In the genomic region with DNA sequence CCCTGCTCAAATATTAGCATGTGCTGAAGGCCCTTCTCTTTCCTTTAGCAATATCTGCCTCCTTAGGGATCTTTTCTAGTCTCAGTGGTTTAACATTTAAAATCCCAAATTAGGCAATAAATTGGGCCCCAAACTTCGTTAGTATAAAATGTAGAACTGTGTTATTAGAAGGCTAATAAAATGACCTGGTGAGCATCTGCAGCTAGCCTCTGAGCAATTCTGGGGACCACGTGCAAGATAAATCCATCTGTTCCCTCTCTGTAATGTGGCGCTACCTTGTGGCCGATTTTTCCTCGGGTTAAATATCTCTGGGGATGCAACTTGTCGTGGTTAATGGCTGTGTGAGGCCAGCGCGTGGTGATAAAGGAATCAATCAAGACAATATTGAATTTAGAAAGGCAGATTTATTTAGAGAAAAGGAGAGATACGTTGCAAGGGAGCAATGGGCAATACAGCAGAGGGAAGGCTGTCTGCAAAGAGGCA, we compare ENCODE assay signal across 10 cellular contexts. TPM values are rescaled to one million over a fixed set of nuclear protein-coding genes. Genes with fewer than 3 reads are reported as not detected.
A peak's percentile ranks its signal among the peaks of the same experiment; 100 is the strongest.
DNase-seq lines count a peak whose midpoint lies in the region; ATAC-seq and TF ChIP-seq lines count a peak whose summit lies in the region.
"Had no signal": no experiment of that assay in that cellular context is flagged by ENCODE, and none has a peak within 500 bp of the region (broad histone marks: within the 10 kb centered on the region; RNA-seq: fewer than 3 reads in every experiment).

No MANE protein-coding gene starts in this region.

- no peak overlapping the region for H3K4me2 ChIP-seq in GM23248 (ENCODE audit: unreplicated experiment)

- H3K27ac ChIP-seq in GM23248: no peak overlapping the region
- no peak overlapping the region for H3K27ac ChIP-seq in WERI-Rb-1
- H3K27ac ChIP-seq: right lobe of liver, vagina had no signal

- no peaks in the 10 kb centered on the region for H3K79me2 ChIP-seq in GM23248 (ENCODE audit: insufficient read depth)

- H3K4me1 ChIP-seq in GM23248 (ENCODE audit: insufficient read depth) (no peaks in the 10 kb centered on the region), mucosa of descending colon (ENCODE audit: low read depth) (no peaks in the 10 kb centered on the region)
- H3K4me1 ChIP-seq: right lobe of liver, vagina had no signal

- no peak for TF ChIP-seq CTCF in WERI-Rb-1 (IDR thresholded peaks at IDR 0.05; ENCODE audit: low read depth, low read length)
- no peak for TF ChIP-seq CTCF in mucosa of descending colon (IDR thresholded peaks at IDR 0.05)

- WGBS in GM23248 (ENCODE audit: low coverage in 1 of 2, low lambda C conversion rate in 2 of 2, missing lambda C conversion rate in 2 of 2), 2 experiments: 52 to 53% methylated on average over 9 of the region's 9 CpGs

- peaks cover 58% of the 10 kb centered on the region for H3K27me3 ChIP-seq in GM23248 (replicated peaks; ENCODE audit: insufficient read depth)
- H3K27me3 ChIP-seq in WERI-Rb-1 (ENCODE audit: insufficient read depth, low read depth, severe bottlenecking): no peaks in the 10 kb centered on the region
- H3K27me3 ChIP-seq: right lobe of liver, vagina had no signal

- H3K9me2 ChIP-seq in GM23248 (ENCODE audit: insufficient read depth): no peaks in the 10 kb centered on the region

- H3F3A ChIP-seq in GM23248 (ENCODE audit: insufficient read depth): no peaks in the 10 kb centered on the region

- no peak overlapping the region for H3K9ac ChIP-seq in GM23248

- H2AFZ ChIP-seq in GM23248: no peak overlapping the region

- in situ Hi-C loops in GM23248 (cut with MboI): no loop called here

- intact Hi-C loops in mucosa of descending colon (cut with DNase I, micrococcal nuclease): no loop called here

- ATAC-seq in mucosa of descending colon (peak; percentile 51), HG02852 (IDR thresholded peaks at IDR 0.05; ENCODE audit: unreplicated experiment) (no peak)

- H4K20me1 ChIP-seq in GM23248 (ENCODE audit: insufficient read depth): no peaks in the 10 kb centered on the region

- peak; percentile 13 for DNase-seq in GM23248
- DNase-seq in NCI-H2171 (lab: John Stamatoyannopoulos, UW): peak; percentile 20
- peak; percentile 42 for DNase-seq in WERI-Rb-1
- no peak for DNase-seq in mucosa of descending colon
- no peak for DNase-seq in midbrain (lab: John Stamatoyannopoulos, UW)
- DNase-seq in mesenteric fat pad (ENCODE audit: low spot score): no peak
- DNase-seq: right lobe of liver had no signal

- H3K9me3 ChIP-seq in GM23248 (ENCODE audit: low read depth) (no peaks in the 10 kb centered on the region), WERI-Rb-1 (ENCODE audit: severe bottlenecking) (no peaks in the 10 kb centered on the region), mucosa of descending colon (no peaks in the 10 kb centered on the region)
- H3K9me3 ChIP-seq: right lobe of liver, vagina had no signal

- no peak overlapping the region for H3K4me3 ChIP-seq in GM23248
- no peak overlapping the region for H3K4me3 ChIP-seq in WERI-Rb-1 (ENCODE audit: low read depth, low read length)
- no peak overlapping the region for H3K4me3 ChIP-seq in mucosa of descending colon
- H3K4me3 ChIP-seq: right lobe of liver, vagina had no signal

- H3K36me3 ChIP-seq in GM23248 (ENCODE audit: low read depth): no peaks in the 10 kb centered on the region
- no peaks in the 10 kb centered on the region for H3K36me3 ChIP-seq in WERI-Rb-1
- no peaks in the 10 kb centered on the region for H3K36me3 ChIP-seq in mucosa of descending colon (ENCODE audit: low read depth)
- H3K36me3 ChIP-seq: right lobe of liver, vagina had no signal

RNA-seq across cellular contexts. Expression of gene IL36G, which starts 18.7 kb away (rescaled TPM):
- total RNA-seq in GM23248 (2014; rRNA removed; shearing (Covaris generic)): not detected in 2 replicates
- polyA plus RNA-seq in GM23248 (2016; fragmentation: Nextera tagmentation; extraction: Ambion mirVana): not detected in 2 replicates
- total RNA-seq in mucosa of descending colon (not detected), mesenteric fat pad (not detected)
- total RNA-seq: NCI-H460, right lobe of liver, vagina had no signal

RNA-seq across cellular contexts. Expression of gene IL36A, which starts 46.1 kb away (rescaled TPM):
- not detected in 2 replicates for total RNA-seq in GM23248 (2014; rRNA removed; shearing (Covaris generic))
- polyA plus RNA-seq in GM23248 (2016; fragmentation: Nextera tagmentation; extraction: Ambion mirVana): not detected in 2 replicates
- total RNA-seq in mucosa of descending colon (not detected), mesenteric fat pad (not detected)
- total RNA-seq: NCI-H460, right lobe of liver had no signal

RNA-seq across cellular contexts. Expression of gene IL37, which starts 48.2 kb away (rescaled TPM):
- total RNA-seq in GM23248 (2014; rRNA removed; shearing (Covaris generic)): not detected in 2 replicates
- polyA plus RNA-seq in GM23248 (2016; fragmentation: Nextera tagmentation; extraction: Ambion mirVana): not detected in 2 replicates
- total RNA-seq in mucosa of descending colon: under 1 TPM in 2 of 3 donors, not detected in 1; 0.67 to 0.82 TPM
- not detected for total RNA-seq in mesenteric fat pad
- total RNA-seq: NCI-H460, right lobe of liver, vagina had no signal

Comparison
In these comparisons a context has a peak if more than half of its experiments do, and no peak if none do; other contexts are left out.
1. DNase-seq: peak in GM23248 (single experiment), NCI-H2171 (single experiment) and WERI-Rb-1 (single experiment); none in mucosa of descending colon (0 of 3), midbrain (single experiment) and mesenteric fat pad (single experiment).